ENCODE assay signal across 10 cellular contexts in the genomic region with DNA sequence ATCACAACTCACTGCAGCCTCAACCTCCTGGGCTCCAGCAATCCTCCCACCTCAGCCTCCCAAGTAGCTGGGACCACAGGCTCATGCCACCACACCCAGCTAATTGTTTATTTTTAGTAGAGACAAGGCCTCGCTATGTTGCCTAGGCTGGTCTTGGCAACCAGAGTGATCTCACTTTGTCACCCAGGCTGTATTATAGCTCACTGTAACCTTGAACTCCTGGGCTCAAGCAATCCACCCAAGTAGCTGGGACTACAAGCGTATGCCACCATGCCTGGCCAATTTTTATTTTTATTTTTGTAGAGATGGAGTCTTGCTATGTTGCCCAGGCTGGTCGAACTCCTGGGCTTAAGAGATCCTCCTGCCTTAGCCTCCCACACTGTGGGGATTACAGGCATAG. TPM values are rescaled to one million over a fixed set of nuclear protein-coding genes. Genes with fewer than 3 reads are reported as not detected.
DNase-seq lines count a peak whose midpoint lies in the region; ATAC-seq and TF ChIP-seq lines count a peak whose summit lies in the region.
"Not testable (repeated sequence)": the region's sequence is repeated elsewhere in the genome, so short reads cannot be mapped to it uniquely, and the experiment has no call there.
"Had no signal": no experiment of that assay in that cellular context is flagged by ENCODE, and none has a peak within 500 bp of the region (broad histone marks: within the 10 kb centered on the region; RNA-seq: fewer than 3 reads in every experiment).

No MANE protein-coding gene starts in this region.

- H3K36me3 ChIP-seq in spleen: not testable (repeated sequence)

- TF ChIP-seq POLR2A in spleen (IDR thresholded peaks at IDR 0.05): not testable (repeated sequence)

- H3K27me3 Mint-ChIP-seq in activated T-helper 17 cell treated with anti-CD3 and anti-CD28 coated beads, Interleukin-2, amount 50 U/mL, for 72 hours; dendritic cell treated with granulocyte-macrophage colony-stimulating factor and Interleukin-4, amounts not matched to agents 40 ng/mL and 50 ng/mL, for 4 days; osteocyte (ENCODE audit: unreplicated experiment): not testable (repeated sequence)

- peaks cover 13% of the 10 kb centered on the region for H3K4me1 Mint-ChIP-seq in activated T-helper 17 cell treated with anti-CD3 and anti-CD28 coated beads, Interleukin-2, amount 50 U/mL, for 72 hours
- peaks cover 49% of the 10 kb centered on the region for H3K4me1 Mint-ChIP-seq in dendritic cell treated with granulocyte-macrophage colony-stimulating factor and Interleukin-4, amounts not matched to agents 40 ng/mL and 50 ng/mL, for 4 days (ENCODE audit: low read depth)
- H3K4me1 Mint-ChIP-seq in osteocyte (ENCODE audit: unreplicated experiment): peaks cover 34% of the 10 kb centered on the region

- H3K9me3 ChIP-seq in spleen: not testable (repeated sequence)

- H3K9me3 Mint-ChIP-seq in activated T-helper 17 cell treated with anti-CD3 and anti-CD28 coated beads, Interleukin-2, amount 50 U/mL, for 72 hours; dendritic cell treated with granulocyte-macrophage colony-stimulating factor and Interleukin-4, amounts not matched to agents 40 ng/mL and 50 ng/mL, for 4 days; osteocyte (ENCODE audit: unreplicated experiment): not testable (repeated sequence)

- intact Hi-C loops in dendritic cell treated with granulocyte-macrophage colony-stimulating factor and Interleukin-4, amounts not matched to agents 40 ng/mL and 50 ng/mL, for 4 days (cut with micrococcal nuclease): not testable (repeated sequence)
- intact Hi-C loops in spleen (cut with DNase I; ENCODE audit: low total_unique reads): loop anchor here (10.0 kb wide), 1 partner anchor 207 kb away; a partner anchor contains a TSS

- TF ChIP-seq CTCF in foreskin keratinocyte (conservative IDR thresholded peaks at IDR 0.05); osteocyte (IDR thresholded peaks at IDR 0.05); spleen (IDR thresholded peaks at IDR 0.05 in 8 of 11, conservative IDR thresholded peaks at IDR 0.05 in 3 of 11): not testable (repeated sequence)

- H3K4me3 Mint-ChIP-seq in activated T-helper 17 cell treated with anti-CD3 and anti-CD28 coated beads, Interleukin-2, amount 50 U/mL, for 72 hours; dendritic cell treated with granulocyte-macrophage colony-stimulating factor and Interleukin-4, amounts not matched to agents 40 ng/mL and 50 ng/mL, for 4 days; osteocyte (ENCODE audit: unreplicated experiment): not testable (repeated sequence)

- DNase-seq in RKO (ENCODE audit: low spot score) (peak; percentile 60), foreskin keratinocyte (peak; percentile 55 to 77), spleen (peak; percentile 13)
- not testable (repeated sequence) for DNase-seq in osteocyte (ENCODE audit: extremely low spot score, unreplicated experiment)

- peak overlapping the region; percentile 99 for H3K27ac ChIP-seq in foreskin keratinocyte
- not testable (repeated sequence) for H3K27ac ChIP-seq in spleen

- H3K4me3 ChIP-seq in spleen: not testable (repeated sequence)

- 86 to 94% (median 91%) methylated on average over 3 of the region's 3 CpGs for WGBS in spleen, 5 donors

- not testable (repeated sequence) for ATAC-seq in activated T-helper 17 cell treated with anti-CD3 and anti-CD28 coated beads, Interleukin-2, amount 50 U/mL, for 72 hours (replicated peaks); foreskin keratinocyte

- peak overlapping the region; percentile 59 for H3K27ac Mint-ChIP-seq in activated T-helper 17 cell treated with anti-CD3 and anti-CD28 coated beads, Interleukin-2, amount 50 U/mL, for 72 hours
- peak overlapping the region; percentile 46 for H3K27ac Mint-ChIP-seq in dendritic cell treated with granulocyte-macrophage colony-stimulating factor and Interleukin-4, amounts not matched to agents 40 ng/mL and 50 ng/mL, for 4 days
- H3K27ac Mint-ChIP-seq in osteocyte (ENCODE audit: unreplicated experiment): peak overlapping the region; percentile 56

- not testable (repeated sequence) for H3K27me3 ChIP-seq in foreskin keratinocyte; spleen (replicated peaks in 1 of 7)

- not testable (repeated sequence) for H3K36me3 Mint-ChIP-seq in activated T-helper 17 cell treated with anti-CD3 and anti-CD28 coated beads, Interleukin-2, amount 50 U/mL, for 72 hours (ENCODE audit: low read depth); dendritic cell treated with granulocyte-macrophage colony-stimulating factor and Interleukin-4, amounts not matched to agents 40 ng/mL and 50 ng/mL, for 4 days (ENCODE audit: low read depth); osteocyte (ENCODE audit: unreplicated experiment)

- not testable (repeated sequence) for H3K4me1 ChIP-seq in foreskin keratinocyte
- peaks cover 12 to 30% (median 18%) of the 10 kb centered on the region in 6 donors for H3K4me1 ChIP-seq in spleen

RNA-seq across cellular contexts. Expression of a gene that starts 3.6 kb away (rescaled TPM):
- 10 to 100 TPM; 10.1 to 10.7 TPM for total RNA-seq in activated T-helper 17 cell treated with anti-CD3 and anti-CD28 coated beads, Interleukin-2, amount 50 U/mL, for 72 hours
- total RNA-seq in foreskin keratinocyte (19,361 and 22,376 TPM in 2 replicates), osteocyte (8.9 and 11.7 TPM in 2 replicates), spleen (under 1 TPM in 2 of 7 donors, not detected in 5; 0.60 to 0.97 TPM)
- polyA plus RNA-seq in foreskin keratinocyte (28,573 and 30,723 TPM in 2 replicates), spleen (1 to 10 TPM in 2 of 3 donors, under 1 TPM in 1; 0.61 to 5.2 (median 2.8) TPM)
- total RNA-seq: CD4-positive, alpha-beta T cell; H1 had no signal

RNA-seq across cellular contexts. Expression of a gene that starts 13.0 kb away (rescaled TPM):
- not detected for total RNA-seq in activated T-helper 17 cell treated with anti-CD3 and anti-CD28 coated beads, Interleukin-2, amount 50 U/mL, for 72 hours
- total RNA-seq in foreskin keratinocyte: 14.3 and 18.5 TPM in 2 replicates
- polyA plus RNA-seq in foreskin keratinocyte: 21.4 and 29.0 TPM in 2 replicates
- total RNA-seq in osteocyte: 5.7 and 7.5 TPM in 2 replicates
- total RNA-seq in spleen: 1 to 10 TPM in 2 of 7 donors, under 1 TPM in 1, not detected in 4; 0.44 to 1.3 (median 1.0) TPM
- 1 to 10 TPM; 1.1 to 2.6 (median 2.2) TPM for polyA plus RNA-seq in spleen
- total RNA-seq: CD4-positive, alpha-beta T cell; H9 had no signal

RNA-seq across cellular contexts. Expression of a gene that starts 16.4 kb away (rescaled TPM):
- 1,000 to 10,000 TPM; 1,035 to 1,445 TPM for total RNA-seq in activated T-helper 17 cell treated with anti-CD3 and anti-CD28 coated beads, Interleukin-2, amount 50 U/mL, for 72 hours
- total RNA-seq in foreskin keratinocyte (12.1 and 23.7 TPM in 2 replicates), osteocyte (337 and 353 TPM in 2 replicates), spleen (100 to 1,000 TPM; 161 to 521 (median 309) TPM)
- polyA plus RNA-seq in foreskin keratinocyte (22.8 and 43.2 TPM in 2 replicates), spleen (100 to 1,000 TPM; 309 to 755 (median 572) TPM)

RNA-seq across cellular contexts. Expression of a gene that starts 21.3 kb away (rescaled TPM):
- 1 to 10 TPM; 3.2 to 9.6 TPM for total RNA-seq in activated T-helper 17 cell treated with anti-CD3 and anti-CD28 coated beads, Interleukin-2, amount 50 U/mL, for 72 hours
- 0.27 TPM in 1 of 2 replicates, not detected in the other for total RNA-seq in foreskin keratinocyte
- polyA plus RNA-seq in foreskin keratinocyte: 0.50 and 0.73 TPM in 2 replicates
- 1.0 TPM in 1 of 2 replicates, not detected in the other for total RNA-seq in osteocyte
- total RNA-seq in spleen: 1 to 10 TPM in 1 of 7 donors, not detected in 6; 2.8 TPM
- under 1 TPM in 2 of 3 donors, not detected in 1; 0.32 to 0.46 TPM for polyA plus RNA-seq in spleen
- total RNA-seq: Caco-2, H1, H9 had no signal
- polyA plus RNA-seq: H1 had no signal

RNA-seq across cellular contexts. Expression of a gene that starts 26.2 kb away (rescaled TPM):
- 100 to 1,000 TPM; 530 to 753 TPM for total RNA-seq in activated T-helper 17 cell treated with anti-CD3 and anti-CD28 coated beads, Interleukin-2, amount 50 U/mL, for 72 hours
- 3,644 and 4,242 TPM in 2 replicates for total RNA-seq in foreskin keratinocyte
- 6,268 and 7,449 TPM in 2 replicates for polyA plus RNA-seq in foreskin keratinocyte
- total RNA-seq in osteocyte: 0.99 and 1.1 TPM in 2 replicates
- total RNA-seq in spleen: 100 to 1,000 TPM; 121 to 403 (median 193) TPM
- polyA plus RNA-seq in spleen: 100 to 1,000 TPM; 578 to 779 (median 653) TPM
- total RNA-seq: H9 had no signal

Comparison
In these comparisons a context has a peak if more than half of its experiments do, and no peak if none do; other contexts are left out.
1. RNA of a gene that starts 3.6 kb away (total RNA-seq): 19,361 to 22,376 TPM in foreskin keratinocyte; 10.1 to 10.7 TPM in activated T-helper 17 cell treated with anti-CD3 and anti-CD28 coated beads, Interleukin-2, amount 50 U/mL, for 72 hours, 8.9 to 11.7 TPM in osteocyte and 0.60 to 0.97 TPM in spleen; every median in the first group is over 1,000 times any median in the second.
2. Peak in every context shown above with its lines, with median percentiles within 50 percentile points of each other: H3K27ac Mint-ChIP-seq.